Comparison of ENCODE assay signal across 8 cellular contexts in genomic region chr9:23721466-23721865, GRCh38.
"Had no signal": no experiment of that assay in that cellular context is flagged by ENCODE, and none has a peak within 500 bp of the region (broad histone marks: within the 10 kb centered on the region; RNA-seq: fewer than 3 reads in every experiment).

No MANE protein-coding gene starts in this region.

- H3K9me3 Mint-ChIP-seq: H9 had no signal

- H3K9ac ChIP-seq: GM23248 had no signal

- H3K4me3 Mint-ChIP-seq: H9, HFFc6 had no signal

- H3K27ac Mint-ChIP-seq: H9, HFFc6 had no signal

- ATAC-seq: HCT116 had no signal

- DNase-seq: GM23248, GOT3, H7, H9, HCEC 1CT, HFFc6 had no signal

- H2AFZ ChIP-seq: GM23248 had no signal

- H3K36me3 ChIP-seq: HAP-1 had no signal

- H3K4me3 ChIP-seq: GM23248, HAP-1 had no signal

- H3K9me3 ChIP-seq: HAP-1 had no signal

- H3K27ac ChIP-seq: GM23248 had no signal
